14 cellular contexts compared by ENCODE assay signal in the genomic region with DNA sequence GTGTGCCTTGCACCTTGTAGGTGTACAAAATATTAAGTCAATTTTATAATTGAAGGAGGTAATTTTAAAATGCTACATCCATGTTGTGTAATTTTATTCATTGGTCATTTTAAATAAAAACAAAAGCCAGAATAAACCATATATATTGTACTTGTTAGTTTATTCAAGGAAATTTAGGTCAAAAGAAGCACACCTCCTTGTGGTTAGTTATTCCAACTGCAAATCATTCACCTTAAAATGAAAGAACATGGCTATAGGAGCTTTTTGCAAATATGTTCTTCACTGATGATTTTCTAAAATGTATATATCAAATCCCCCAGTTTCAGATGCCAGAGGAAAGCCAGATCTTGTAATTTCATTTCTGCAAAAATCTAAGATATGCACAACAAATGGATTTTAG. TPM values are rescaled to one million over a fixed set of nuclear protein-coding genes. Genes with fewer than 3 reads are reported as not detected.
DNase-seq lines count a peak whose midpoint lies in the region; ATAC-seq, FAIRE-seq and TF ChIP-seq lines count a peak whose summit lies in the region.
"Had no signal": no experiment of that assay in that cellular context is flagged by ENCODE, and none has a peak within 500 bp of the region (broad histone marks: within the 10 kb centered on the region; RNA-seq: fewer than 3 reads in every experiment).

No MANE protein-coding gene starts in this region.

- H3K4me1 Mint-ChIP-seq in chondrocyte (ENCODE audit: low read depth): peaks cover 8% of the 10 kb centered on the region

- no peaks in the 10 kb centered on the region for H3K9me3 Mint-ChIP-seq in chondrocyte (ENCODE audit: low read depth)
- H3K9me3 Mint-ChIP-seq: activated CD4-positive, alpha-beta memory T cell treated with anti-CD3 and anti-CD28 coated beads, Interleukin-2, amount 10 ng/mL, durations not matched to agents 7 days and 5 days; stimulated activated memory B cell treated with anti-CD40 and anti-IgM and Interleukin-4, amounts not matched to agents 10 μg/mL and 1 μg/mL and 100 μg/mL, for 72 hours had no signal

- no peaks in the 10 kb centered on the region for H3K9me3 ChIP-seq in neural cell (ENCODE audit: low read length)
- no peaks in the 10 kb centered on the region for H3K9me3 ChIP-seq in neuronal stem cell (replicated peaks in 1 of 2; ENCODE audit: control insufficient read depth in 2 of 2, insufficient read depth in 1 of 2, low read depth in 1 of 2, low read length in 2 of 2)
- no peaks in the 10 kb centered on the region for H3K9me3 ChIP-seq in small intestine (ENCODE audit: control insufficient read depth, low read depth)

- H3K27ac ChIP-seq in neural cell (ENCODE audit: low read length) (no peak overlapping the region), neuronal stem cell (replicated peaks; ENCODE audit: low read length) (no peak overlapping the region), small intestine (ENCODE audit: low read depth in 1 of 2, low read length in 1 of 2) (no peak overlapping the region)

- H3F3A ChIP-seq in neural cell (ENCODE audit: insufficient read depth, low read length, poor library complexity, severe bottlenecking): no peaks in the 10 kb centered on the region

- no peak overlapping the region for H3K14ac ChIP-seq in neuronal stem cell (ENCODE audit: low read length)

- H3K36me3 ChIP-seq in GM06990 (ENCODE audit: control insufficient read depth, insufficient read depth, low read length) (no peaks in the 10 kb centered on the region), neural cell (ENCODE audit: insufficient read depth, low read length) (no peaks in the 10 kb centered on the region), neuronal stem cell (replicated peaks in 1 of 2; ENCODE audit: control insufficient read depth in 2 of 2, insufficient read depth in 2 of 2, low read length in 2 of 2) (no peaks in the 10 kb centered on the region), small intestine (ENCODE audit: control insufficient read depth in 2 of 2, insufficient read depth in 2 of 2, low read length in 2 of 2) (no peaks in the 10 kb centered on the region)

- no peaks in the 10 kb centered on the region for H3K79me1 ChIP-seq in neuronal stem cell (ENCODE audit: low read depth, low read length)

- TF ChIP-seq EP300 in neural cell (conservative IDR thresholded peaks at IDR 0.05; ENCODE audit: poor library complexity, severe bottlenecking): no peak

- no peak overlapping the region for H3K18ac ChIP-seq in neuronal stem cell (ENCODE audit: low read length)

- no peak overlapping the region for H4K8ac ChIP-seq in neuronal stem cell (ENCODE audit: low read depth, low read length)

- H2BK15ac ChIP-seq in neuronal stem cell (ENCODE audit: low read length): no peak overlapping the region

- no peak overlapping the region for H3K4me3 Mint-ChIP-seq in chondrocyte (ENCODE audit: unreplicated experiment)
- H3K4me3 Mint-ChIP-seq: activated CD4-positive, alpha-beta memory T cell treated with anti-CD3 and anti-CD28 coated beads, Interleukin-2, amount 10 ng/mL, durations not matched to agents 7 days and 5 days; stimulated activated memory B cell treated with anti-CD40 and anti-IgM and Interleukin-4, amounts not matched to agents 10 μg/mL and 1 μg/mL and 100 μg/mL, for 72 hours had no signal

- no peak overlapping the region for H2AK5ac ChIP-seq in neuronal stem cell (ENCODE audit: low read depth, low read length)

- no peak for FAIRE-seq in small intestine (lab: Jason Lieb, UNC)
- FAIRE-seq: K562 had no signal

- H3K27me3 ChIP-seq in GM06990 (replicated peaks; ENCODE audit: control insufficient read depth, insufficient read depth, low read length): no peaks in the 10 kb centered on the region
- no peaks in the 10 kb centered on the region for H3K27me3 ChIP-seq in neural cell (ENCODE audit: insufficient read depth, low read depth, low read length)
- no peaks in the 10 kb centered on the region for H3K27me3 ChIP-seq in neuronal stem cell (ENCODE audit: control insufficient read depth in 3 of 3, insufficient read depth in 3 of 3, low read depth in 1 of 3, low read length in 3 of 3)
- no peaks in the 10 kb centered on the region for H3K27me3 ChIP-seq in small intestine (ENCODE audit: control insufficient read depth in 2 of 2, insufficient read depth in 2 of 2, low read length in 2 of 2)

- no peaks in the 10 kb centered on the region for H3K27me3 Mint-ChIP-seq in chondrocyte (ENCODE audit: low read depth)
- H3K27me3 Mint-ChIP-seq: activated CD4-positive, alpha-beta memory T cell treated with anti-CD3 and anti-CD28 coated beads, Interleukin-2, amount 10 ng/mL, durations not matched to agents 7 days and 5 days; stimulated activated memory B cell treated with anti-CD40 and anti-IgM and Interleukin-4, amounts not matched to agents 10 μg/mL and 1 μg/mL and 100 μg/mL, for 72 hours had no signal

- no peak overlapping the region for H2BK5ac ChIP-seq in neuronal stem cell (ENCODE audit: low read length)

- no peak overlapping the region for H3K4me3 ChIP-seq in GM06990 (replicated peaks; ENCODE audit: low read depth, low read length)
- H3K4me3 ChIP-seq in neural cell (ENCODE audit: low read length): no peak overlapping the region
- no peak overlapping the region for H3K4me3 ChIP-seq in neuronal stem cell (ENCODE audit: low read length in 2 of 2)
- no peak overlapping the region for H3K4me3 ChIP-seq in small intestine (ENCODE audit: low read depth in 1 of 2, low read length in 2 of 2)
- H3K4me3 ChIP-seq: K562 had no signal

- DNase-seq in GM06990 (ENCODE audit: extremely low read depth, insufficient read length) (no peak), NCI-H69 (lab: John Stamatoyannopoulos, UW) (peak; percentile 7), chondrocyte (ENCODE audit: low spot score) (no peak), neuronal stem cell (ENCODE audit: low spot score) (no peak), small intestine (no peak), NCI-H1105 treated with DMSO at 0.1 percent for 48 hours (lab: John Stamatoyannopoulos, UW) (no peak)
- DNase-seq: activated CD4-positive, alpha-beta memory T cell treated with anti-CD3 and anti-CD28 coated beads, Interleukin-2, amount 10 ng/mL, durations not matched to agents 7 days and 5 days; activated naive CD4-positive, alpha-beta T cell treated with anti-CD3 and anti-CD28 coated beads, Interleukin-2, amount 50 U/mL, for 16 hours; effector memory CD4-positive, alpha-beta T cell; NCI-H510A had no signal

- H3K9ac ChIP-seq in neural cell (ENCODE audit: low read length) (no peak overlapping the region), neuronal stem cell (ENCODE audit: low read depth, low read length, poor library complexity) (no peak overlapping the region)

- no peaks in the 10 kb centered on the region for H3K36me3 Mint-ChIP-seq in chondrocyte (ENCODE audit: low read depth)
- H3K36me3 Mint-ChIP-seq: stimulated activated memory B cell treated with anti-CD40 and anti-IgM and Interleukin-4, amounts not matched to agents 10 μg/mL and 1 μg/mL and 100 μg/mL, for 72 hours had no signal

- no peak overlapping the region for H3K4ac ChIP-seq in neuronal stem cell (ENCODE audit: low read length)

- TF ChIP-seq CTCF in GM06990 (IDR thresholded peaks at IDR 0.05; ENCODE audit: insufficient read depth, low read length, poor library complexity, severe bottlenecking): peak; percentile 3
- peak; percentile 74 for TF ChIP-seq CTCF in chondrocyte (IDR thresholded peaks at IDR 0.05)
- peak; percentile 15 for TF ChIP-seq CTCF in neural cell (IDR thresholded peaks at IDR 0.05; ENCODE audit: poor library complexity, severe bottlenecking)

- no peak overlapping the region for H2BK12ac ChIP-seq in neuronal stem cell (ENCODE audit: low read length)

- H3K27ac Mint-ChIP-seq in chondrocyte (ENCODE audit: unreplicated experiment): no peak overlapping the region
- H3K27ac Mint-ChIP-seq: activated CD4-positive, alpha-beta memory T cell treated with anti-CD3 and anti-CD28 coated beads, Interleukin-2, amount 10 ng/mL, durations not matched to agents 7 days and 5 days; stimulated activated memory B cell treated with anti-CD40 and anti-IgM and Interleukin-4, amounts not matched to agents 10 μg/mL and 1 μg/mL and 100 μg/mL, for 72 hours had no signal

- no peak for TF ChIP-seq RAD21 in neural cell (conservative IDR thresholded peaks at IDR 0.05)

- no peak overlapping the region for H3K4me2 ChIP-seq in neural cell (ENCODE audit: low read length)
- H3K4me2 ChIP-seq in neuronal stem cell (ENCODE audit: insufficient read depth, low read length, poor library complexity, severe bottlenecking): no peak overlapping the region

- no peaks in the 10 kb centered on the region for H4K20me1 ChIP-seq in neural cell (ENCODE audit: insufficient read depth)

- no peak for ATAC-seq in GM21367 (IDR thresholded peaks at IDR 0.05; ENCODE audit: unreplicated experiment)
- ATAC-seq: K562; stimulated activated memory B cell treated with anti-CD40 and anti-IgM and Interleukin-4, amounts not matched to agents 10 μg/mL and 1 μg/mL and 100 μg/mL, for 72 hours had no signal

- H3K4me1 ChIP-seq in neuronal stem cell (ENCODE audit: control insufficient read depth in 2 of 2, insufficient read depth in 1 of 2, low read depth in 1 of 2, low read length in 2 of 2) (peaks cover 0 to 6% of the 10 kb centered on the region in 2 donors), small intestine (ENCODE audit: control insufficient read depth in 2 of 2, insufficient read depth in 1 of 2, low read depth in 1 of 2, low read length in 1 of 2) (peaks cover 0 to 3% of the 10 kb centered on the region in 2 donors)

- H2BK120ac ChIP-seq in neuronal stem cell (ENCODE audit: low read depth, low read length): no peak overlapping the region

- H4K91ac ChIP-seq in neuronal stem cell (ENCODE audit: low read depth, low read length, poor library complexity): no peak overlapping the region

- no peaks in the 10 kb centered on the region for H3K9me2 ChIP-seq in neural cell (ENCODE audit: insufficient read depth, low read length)

- no peak overlapping the region for H2AFZ ChIP-seq in neural cell (ENCODE audit: low read depth, low read length)
- no peak overlapping the region for H2AFZ ChIP-seq in neuronal stem cell (ENCODE audit: low read length)

- no peak overlapping the region for H3K23ac ChIP-seq in neuronal stem cell (ENCODE audit: low read depth, low read length, poor library complexity)

- no peaks in the 10 kb centered on the region for H3K79me2 ChIP-seq in neural cell (replicated peaks; ENCODE audit: insufficient read depth, low read length)

TF ChIP-seq in neural cell, 6 proteins besides CTCF, POLR2A, EP300 and RAD21 (continues in another document):
- no peak for TF ChIP-seq SMC3 (conservative IDR thresholded peaks at IDR 0.05; ENCODE audit: poor library complexity)
- TF ChIP-seq MXI1 (conservative IDR thresholded peaks at IDR 0.05; ENCODE audit: poor library complexity, severe bottlenecking): no peak
- no peak for TF ChIP-seq POLR2AphosphoS5 (IDR thresholded peaks at IDR 0.05)

RNA-seq across cellular contexts. Expression of gene MOCS2, which starts 5.4 kb away (rescaled TPM):
- total RNA-seq in chondrocyte: 33.1 to 41.6 TPM (median 34.1 TPM) in 3 replicates
- polyA plus RNA-seq in neural cell: 69.2 and 71.0 TPM in 2 replicates
- 49.4 and 58.3 TPM in 2 replicates for polyA minus RNA-seq in neural cell
- polyA plus RNA-seq in neuronal stem cell (2013, experiment 1 of 2): 23.4 TPM
- 23.6 TPM for polyA plus RNA-seq in neuronal stem cell (2013, experiment 2 of 2)
- 100 to 1,000 TPM in 1 of 3 donors, 10 to 100 TPM in 2; 46.9 to 114 (median 84.8) TPM for polyA plus RNA-seq in small intestine

Comparison
In these comparisons a context has a peak if more than half of its experiments do, and no peak if none do; other contexts are left out.
1. CTCF ChIP-seq: peak in every context shown above with its lines; median percentile 74 in chondrocyte; 15 in neural cell; 3 in GM06990.